2 cellular contexts compared by ENCODE assay signal in the genomic region with DNA sequence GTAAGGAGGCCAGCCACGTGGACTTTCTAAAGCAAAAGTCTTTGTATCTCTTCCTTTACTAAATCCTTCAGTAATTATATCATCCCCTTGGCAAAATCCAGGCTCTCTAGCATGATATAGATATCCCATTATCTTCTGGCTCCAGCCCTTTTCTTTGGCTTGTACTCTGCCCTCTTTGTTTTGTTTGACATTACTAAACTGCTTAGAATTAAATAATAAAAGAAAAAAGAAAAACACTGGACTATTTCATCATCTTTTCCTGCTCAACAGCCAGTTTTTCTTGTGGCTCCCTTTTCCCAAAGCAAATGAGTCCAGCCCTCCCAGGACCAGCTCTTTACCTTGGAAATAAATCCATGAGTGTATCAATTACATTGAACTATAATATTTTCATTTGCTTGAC.
TF ChIP-seq lines count a peak whose summit lies in the region.

No MANE protein-coding gene starts in this region.

TF ChIP-seq in SK-N-SH, 30 proteins besides CTCF, POLR2A, EP300 and RAD21 (continued from another document):
- no peak for TF ChIP-seq POLR2AphosphoS5 (IDR thresholded peaks at IDR 0.05; ENCODE audit: low read depth, low read length)
- no peak for TF ChIP-seq FOSL2 (IDR thresholded peaks at IDR 0.05; ENCODE audit: borderline replicate concordance, low read depth)
- TF ChIP-seq JUND (IDR thresholded peaks at IDR 0.05) = no peak

TF ChIP-seq in SK-N-SH treated with all-trans-retinoic acid at 6 μM for 48 hours, 23 proteins besides CTCF, POLR2A, EP300 and RAD21 (continued from another document):
- TF ChIP-seq, protein P1, sequence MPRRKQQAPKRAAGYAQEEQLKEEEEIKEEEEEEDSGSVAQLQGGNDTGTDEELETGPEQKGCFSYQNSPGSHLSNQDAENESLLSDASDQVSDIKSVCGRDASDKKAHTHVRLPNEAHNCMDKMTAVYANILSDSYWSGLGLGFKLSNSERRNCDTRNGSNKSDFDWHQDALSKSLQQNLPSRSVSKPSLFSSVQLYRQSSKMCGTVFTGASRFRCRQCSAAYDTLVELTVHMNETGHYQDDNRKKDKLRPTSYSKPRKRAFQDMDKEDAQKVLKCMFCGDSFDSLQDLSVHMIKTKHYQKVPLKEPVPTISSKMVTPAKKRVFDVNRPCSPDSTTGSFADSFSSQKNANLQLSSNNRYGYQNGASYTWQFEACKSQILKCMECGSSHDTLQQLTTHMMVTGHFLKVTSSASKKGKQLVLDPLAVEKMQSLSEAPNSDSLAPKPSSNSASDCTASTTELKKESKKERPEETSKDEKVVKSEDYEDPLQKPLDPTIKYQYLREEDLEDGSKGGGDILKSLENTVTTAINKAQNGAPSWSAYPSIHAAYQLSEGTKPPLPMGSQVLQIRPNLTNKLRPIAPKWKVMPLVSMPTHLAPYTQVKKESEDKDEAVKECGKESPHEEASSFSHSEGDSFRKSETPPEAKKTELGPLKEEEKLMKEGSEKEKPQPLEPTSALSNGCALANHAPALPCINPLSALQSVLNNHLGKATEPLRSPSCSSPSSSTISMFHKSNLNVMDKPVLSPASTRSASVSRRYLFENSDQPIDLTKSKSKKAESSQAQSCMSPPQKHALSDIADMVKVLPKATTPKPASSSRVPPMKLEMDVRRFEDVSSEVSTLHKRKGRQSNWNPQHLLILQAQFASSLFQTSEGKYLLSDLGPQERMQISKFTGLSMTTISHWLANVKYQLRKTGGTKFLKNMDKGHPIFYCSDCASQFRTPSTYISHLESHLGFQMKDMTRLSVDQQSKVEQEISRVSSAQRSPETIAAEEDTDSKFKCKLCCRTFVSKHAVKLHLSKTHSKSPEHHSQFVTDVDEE (CRISPR knock-in tag; IDR thresholded peaks at IDR 0.05) = no peak
- TF ChIP-seq, protein P2, sequence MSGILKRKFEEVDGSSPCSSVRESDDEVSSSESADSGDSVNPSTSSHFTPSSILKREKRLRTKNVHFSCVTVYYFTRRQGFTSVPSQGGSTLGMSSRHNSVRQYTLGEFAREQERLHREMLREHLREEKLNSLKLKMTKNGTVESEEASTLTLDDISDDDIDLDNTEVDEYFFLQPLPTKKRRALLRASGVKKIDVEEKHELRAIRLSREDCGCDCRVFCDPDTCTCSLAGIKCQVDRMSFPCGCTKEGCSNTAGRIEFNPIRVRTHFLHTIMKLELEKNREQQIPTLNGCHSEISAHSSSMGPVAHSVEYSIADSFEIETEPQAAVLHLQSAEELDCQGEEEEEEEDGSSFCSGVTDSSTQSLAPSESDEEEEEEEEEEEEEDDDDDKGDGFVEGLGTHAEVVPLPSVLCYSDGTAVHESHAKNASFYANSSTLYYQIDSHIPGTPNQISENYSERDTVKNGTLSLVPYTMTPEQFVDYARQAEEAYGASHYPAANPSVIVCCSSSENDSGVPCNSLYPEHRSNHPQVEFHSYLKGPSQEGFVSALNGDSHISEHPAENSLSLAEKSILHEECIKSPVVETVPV (CRISPR knock-in tag; IDR thresholded peaks at IDR 0.05) = no peak
- no peak for TF ChIP-seq BACH2 (CRISPR knock-in tag; IDR thresholded peaks at IDR 0.05; ENCODE audit: borderline replicate concordance)
- TF ChIP-seq TCF4 (CRISPR knock-in tag; IDR thresholded peaks at IDR 0.05; ENCODE audit: borderline replicate concordance) = no peak
- no peak for TF ChIP-seq ZNF8 (CRISPR knock-in tag; IDR thresholded peaks at IDR 0.05)
- no peak for TF ChIP-seq CSDC2 (CRISPR knock-in tag; IDR thresholded peaks at IDR 0.05)
- no peak for TF ChIP-seq ISL1 (CRISPR knock-in tag; IDR thresholded peaks at IDR 0.05)
TF ChIP-seq in SK-N-SH treated with all-trans-retinoic acid at 6 μM for 48 hours: peak in this region for 0.
